Comparison of ENCODE assay signal across 20 cellular contexts in the genomic region with DNA sequence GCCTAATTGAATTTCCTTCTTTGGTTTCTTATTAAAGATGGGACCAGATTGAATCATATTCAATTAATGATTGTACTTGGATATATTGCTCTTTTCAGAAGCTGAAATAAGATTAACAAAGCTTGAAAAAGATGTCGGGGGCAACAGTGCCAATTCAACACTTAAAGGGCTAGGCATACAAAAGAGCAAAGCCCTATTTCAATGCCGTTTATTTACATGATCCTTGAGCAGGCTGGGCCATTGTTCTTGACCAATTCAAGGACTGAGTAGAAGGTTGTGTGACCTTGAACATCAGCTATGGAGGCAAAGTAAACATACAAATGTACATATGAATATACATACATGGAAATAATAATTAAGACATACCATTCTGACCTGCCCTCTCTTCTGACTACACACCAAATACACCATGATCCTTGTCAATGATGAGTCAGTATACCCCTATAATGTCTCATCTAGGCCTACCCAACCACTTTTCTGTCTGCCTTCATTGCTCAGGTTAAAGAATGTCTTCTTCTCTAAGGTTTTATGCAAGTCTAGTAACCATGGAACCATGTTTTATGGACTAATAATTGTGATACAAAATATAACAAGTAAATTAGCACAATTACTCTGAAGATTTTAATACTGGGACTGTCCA.
"Had no signal": no experiment of that assay in that cellular context is flagged by ENCODE, and none has a peak within 500 bp of the region (broad histone marks: within the 10 kb centered on the region; RNA-seq: fewer than 3 reads in every experiment).

No MANE protein-coding gene starts in this region.

- H3K36me3 ChIP-seq: left lung, upper lobe of left lung had no signal

- H3K4me1 ChIP-seq: left lung, testis, upper lobe of left lung had no signal

- ATAC-seq: activated CD8-positive, alpha-beta T cell treated with anti-CD3 and anti-CD28 coated beads for 36 hours; body of pancreas; left lung; sciatic nerve; stimulated activated memory B cell treated with anti-CD40 and anti-IgM and Interleukin-4, amounts not matched to agents 10 μg/mL and 1 μg/mL and 100 μg/mL, for 72 hours had no signal

- H3K4me3 ChIP-seq: body of pancreas, left lung, testis, upper lobe of left lung had no signal

- H3K9me3 ChIP-seq: body of pancreas, left lung, testis, upper lobe of left lung had no signal

- H3K27me3 ChIP-seq: body of pancreas, left lung, testis, upper lobe of left lung had no signal

- DNase-seq: activated CD4-positive, alpha-beta T cell treated with anti-CD3 and anti-CD28 coated beads, Interleukin-2, amount 10 ng/mL, durations not matched to agents 24 days and 14 days; activated CD4-positive, CD25-positive, alpha-beta regulatory T cell; activated CD8-positive, alpha-beta T cell treated with anti-CD3 and anti-CD28 coated beads for 36 hours; activated naive CD4-positive, alpha-beta T cell treated with anti-CD3 and anti-CD28 coated beads for 36 hours; activated T-cell treated with anti-CD3 and anti-CD28 coated beads, Interleukin-2, amount 50 U/mL, for 1 hour; body of pancreas; caudate nucleus; foreskin fibroblast; glutamatergic neuron; hippocampal formation; kidney; left lung; mammary epithelial cell; midbrain; stimulated activated CD4-positive, alpha-beta T cell treated with anti-CD3 and anti-CD28 coated beads, Interleukin-4, amount 100 ng/mL, for 4 hours; T1000; testis; upper lobe of left lung had no signal
